Comparison of ENCODE assay signal across 1 cellular context in the genomic region with DNA sequence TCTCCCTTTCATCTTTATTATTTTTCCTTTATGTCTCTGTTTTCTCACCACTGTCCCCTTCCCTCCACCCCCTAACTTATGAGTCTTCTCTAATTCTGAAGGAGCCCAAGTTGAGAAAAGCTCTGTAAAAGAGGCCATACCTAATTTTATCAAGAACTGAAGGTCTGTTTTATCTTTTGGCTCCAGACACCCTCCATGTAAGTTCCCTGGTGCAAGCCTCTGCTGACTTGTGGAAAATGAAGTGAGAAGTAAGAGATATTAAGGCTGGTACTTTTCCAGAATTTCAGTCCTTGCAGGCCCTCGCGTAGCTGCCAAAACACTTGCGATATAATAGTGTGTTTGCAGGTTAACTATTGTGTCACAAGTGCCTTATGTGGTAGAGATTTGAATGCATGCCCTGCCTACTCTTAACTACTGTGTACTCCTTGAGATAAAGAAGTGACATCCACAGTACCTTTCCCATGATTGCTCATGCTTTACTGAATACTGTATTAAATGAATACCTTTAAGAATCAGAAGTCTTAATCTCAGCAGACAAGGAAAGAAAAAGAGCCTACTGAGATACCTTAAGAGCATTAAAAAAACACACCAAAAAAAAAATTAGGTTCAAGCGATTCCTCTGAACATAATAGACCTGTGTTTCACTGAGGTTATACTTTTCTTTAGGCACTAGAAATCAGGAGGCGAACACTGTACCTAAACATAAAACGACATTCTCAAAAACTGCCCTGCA.
TF ChIP-seq lines count a peak whose summit lies in the region.

No MANE protein-coding gene starts in this region.

TF ChIP-seq in HepG2, 621 proteins besides CTCF, POLR2A, EP300 and RAD21 (continued from another document):
- TF ChIP-seq, protein P1, sequence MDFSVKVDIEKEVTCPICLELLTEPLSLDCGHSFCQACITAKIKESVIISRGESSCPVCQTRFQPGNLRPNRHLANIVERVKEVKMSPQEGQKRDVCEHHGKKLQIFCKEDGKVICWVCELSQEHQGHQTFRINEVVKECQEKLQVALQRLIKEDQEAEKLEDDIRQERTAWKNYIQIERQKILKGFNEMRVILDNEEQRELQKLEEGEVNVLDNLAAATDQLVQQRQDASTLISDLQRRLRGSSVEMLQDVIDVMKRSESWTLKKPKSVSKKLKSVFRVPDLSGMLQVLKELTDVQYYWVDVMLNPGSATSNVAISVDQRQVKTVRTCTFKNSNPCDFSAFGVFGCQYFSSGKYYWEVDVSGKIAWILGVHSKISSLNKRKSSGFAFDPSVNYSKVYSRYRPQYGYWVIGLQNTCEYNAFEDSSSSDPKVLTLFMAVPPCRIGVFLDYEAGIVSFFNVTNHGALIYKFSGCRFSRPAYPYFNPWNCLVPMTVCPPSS (IDR thresholded peaks at IDR 0.05), result no peak
- TF ChIP-seq, protein P2, sequence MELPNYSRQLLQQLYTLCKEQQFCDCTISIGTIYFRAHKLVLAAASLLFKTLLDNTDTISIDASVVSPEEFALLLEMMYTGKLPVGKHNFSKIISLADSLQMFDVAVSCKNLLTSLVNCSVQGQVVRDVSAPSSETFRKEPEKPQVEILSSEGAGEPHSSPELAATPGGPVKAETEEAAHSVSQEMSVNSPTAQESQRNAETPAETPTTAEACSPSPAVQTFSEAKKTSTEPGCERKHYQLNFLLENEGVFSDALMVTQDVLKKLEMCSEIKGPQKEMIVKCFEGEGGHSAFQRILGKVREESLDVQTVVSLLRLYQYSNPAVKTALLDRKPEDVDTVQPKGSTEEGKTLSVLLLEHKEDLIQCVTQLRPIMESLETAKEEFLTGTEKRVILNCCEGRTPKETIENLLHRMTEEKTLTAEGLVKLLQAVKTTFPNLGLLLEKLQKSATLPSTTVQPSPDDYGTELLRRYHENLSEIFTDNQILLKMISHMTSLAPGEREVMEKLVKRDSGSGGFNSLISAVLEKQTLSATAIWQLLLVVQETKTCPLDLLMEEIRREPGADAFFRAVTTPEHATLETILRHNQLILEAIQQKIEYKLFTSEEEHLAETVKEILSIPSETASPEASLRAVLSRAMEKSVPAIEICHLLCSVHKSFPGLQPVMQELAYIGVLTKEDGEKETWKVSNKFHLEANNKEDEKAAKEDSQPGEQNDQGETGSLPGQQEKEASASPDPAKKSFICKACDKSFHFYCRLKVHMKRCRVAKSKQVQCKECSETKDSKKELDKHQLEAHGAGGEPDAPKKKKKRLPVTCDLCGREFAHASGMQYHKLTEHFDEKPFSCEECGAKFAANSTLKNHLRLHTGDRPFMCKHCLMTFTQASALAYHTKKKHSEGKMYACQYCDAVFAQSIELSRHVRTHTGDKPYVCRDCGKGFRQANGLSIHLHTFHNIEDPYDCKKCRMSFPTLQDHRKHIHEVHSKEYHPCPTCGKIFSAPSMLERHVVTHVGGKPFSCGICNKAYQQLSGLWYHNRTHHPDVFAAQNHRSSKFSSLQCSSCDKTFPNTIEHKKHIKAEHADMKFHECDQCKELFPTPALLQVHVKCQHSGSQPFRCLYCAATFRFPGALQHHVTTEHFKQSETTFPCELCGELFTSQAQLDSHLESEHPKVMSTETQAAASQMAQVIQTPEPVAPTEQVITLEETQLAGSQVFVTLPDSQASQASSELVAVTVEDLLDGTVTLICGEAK (IDR thresholded peaks at IDR 0.05), result no peak
- TF ChIP-seq, protein P2 (CRISPR knock-in tag; IDR thresholded peaks at IDR 0.05), result no peak
- TF ChIP-seq, protein P3, sequence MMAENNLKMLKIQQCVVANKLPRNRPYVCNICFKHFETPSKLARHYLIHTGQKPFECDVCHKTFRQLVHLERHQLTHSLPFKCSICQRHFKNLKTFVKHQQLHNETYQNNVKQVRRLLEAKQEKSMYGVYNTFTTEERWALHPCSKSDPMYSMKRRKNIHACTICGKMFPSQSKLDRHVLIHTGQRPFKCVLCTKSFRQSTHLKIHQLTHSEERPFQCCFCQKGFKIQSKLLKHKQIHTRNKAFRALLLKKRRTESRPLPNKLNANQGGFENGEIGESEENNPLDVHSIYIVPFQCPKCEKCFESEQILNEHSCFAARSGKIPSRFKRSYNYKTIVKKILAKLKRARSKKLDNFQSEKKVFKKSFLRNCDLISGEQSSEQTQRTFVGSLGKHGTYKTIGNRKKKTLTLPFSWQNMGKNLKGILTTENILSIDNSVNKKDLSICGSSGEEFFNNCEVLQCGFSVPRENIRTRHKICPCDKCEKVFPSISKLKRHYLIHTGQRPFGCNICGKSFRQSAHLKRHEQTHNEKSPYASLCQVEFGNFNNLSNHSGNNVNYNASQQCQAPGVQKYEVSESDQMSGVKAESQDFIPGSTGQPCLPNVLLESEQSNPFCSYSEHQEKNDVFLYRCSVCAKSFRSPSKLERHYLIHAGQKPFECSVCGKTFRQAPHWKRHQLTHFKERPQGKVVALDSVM (CRISPR knock-in tag; IDR thresholded peaks at IDR 0.05), result no peak
- TF ChIP-seq ELF1 (CRISPR knock-in tag; IDR thresholded peaks at IDR 0.05), result no peak
- no peak for TF ChIP-seq HNF4G (IDR thresholded peaks at IDR 0.05; ENCODE audit: borderline replicate concordance, low read depth, low read length)
- TF ChIP-seq HNF4G (CRISPR knock-in tag; IDR thresholded peaks at IDR 0.05; ENCODE audit: borderline replicate concordance, low read depth), result no peak
- TF ChIP-seq ZNF724P (CRISPR knock-in tag; IDR thresholded peaks at IDR 0.05; ENCODE audit: borderline replicate concordance), result no peak
TF ChIP-seq in HepG2: peak in this region for 0.
